In the genomic region with DNA sequence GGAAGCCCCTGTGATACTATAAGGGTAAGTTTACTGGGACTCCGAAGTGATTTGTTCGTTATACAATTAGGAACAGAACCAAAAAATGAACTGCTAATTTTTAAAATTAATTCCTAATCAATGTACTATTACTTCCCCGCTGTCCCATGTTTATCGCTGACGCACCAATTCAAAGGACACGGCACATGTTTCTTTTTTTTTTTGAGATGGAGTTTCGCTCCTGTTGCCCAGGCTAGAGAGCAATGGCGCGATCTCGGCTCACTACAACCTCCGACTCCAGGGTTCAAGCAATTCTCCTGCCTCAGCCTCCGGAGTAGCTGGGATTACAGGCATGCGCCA, we compare ENCODE assay signal across 8 cellular contexts. TPM values are rescaled to one million over a fixed set of nuclear protein-coding genes. Genes with fewer than 3 reads are reported as not detected.
DNase-seq lines count a peak whose midpoint lies in the region; ATAC-seq and TF ChIP-seq lines count a peak whose summit lies in the region.

No MANE protein-coding gene starts in this region.

- ATAC-seq in DND-41 (ENCODE audit: insufficient read depth, low read depth), result no peak
- ATAC-seq in HG03521 (IDR thresholded peaks at IDR 0.05; ENCODE audit: unreplicated experiment), result no peak
- ATAC-seq in HG02981 (IDR thresholded peaks at IDR 0.05; ENCODE audit: unreplicated experiment), result no peak
- no peak for ATAC-seq in HG02798 (IDR thresholded peaks at IDR 0.05; ENCODE audit: poor library complexity, unreplicated experiment)

- H3K4me1 ChIP-seq in DND-41 (ENCODE audit: insufficient read depth, low read length) (peaks cover 26% of the 10 kb centered on the region), SJSA1 (replicated peaks) (peaks cover 6% of the 10 kb centered on the region), esophagus muscularis mucosa (peaks cover 9 to 20% (median 18%) of the 10 kb centered on the region in 4 donors), trophoblast cell (ENCODE audit: control insufficient read depth in 1 of 2, insufficient read depth in 2 of 2, low read length in 2 of 2) (peaks cover 0 to 3% of the 10 kb centered on the region in 2 experiments)

- H3K23ac ChIP-seq in trophoblast cell (ENCODE audit: low read length), result no peak overlapping the region

- no peak overlapping the region for H2BK5ac ChIP-seq in trophoblast cell (ENCODE audit: low read depth, low read length, poor library complexity)

- H3K27ac ChIP-seq in DND-41 (ENCODE audit: low read length), result peak overlapping the region; percentile 95
- peak overlapping the region; percentile 94 for H3K27ac ChIP-seq in SJSA1
- peak overlapping the region; percentile 97 to 100 (median 98) for H3K27ac ChIP-seq in esophagus muscularis mucosa (replicated peaks in 1 of 4)
- H3K27ac ChIP-seq in trophoblast cell (ENCODE audit: low read depth, low read length), result peak overlapping the region; percentile 96

- H3K9ac ChIP-seq in DND-41 (ENCODE audit: low read depth, low read length) (peak overlapping the region; percentile 88), trophoblast cell (ENCODE audit: low read length) (no peak overlapping the region)

- WGBS in esophagus muscularis mucosa, result 82% methylated on average over 13 of the region's 13 CpGs
- no CpG with 5 or more reads among the region's 13 CpGs for WGBS in trophoblast cell (ENCODE audit: extremely low coverage, insufficient coverage, insufficient read length)

- H3K4me3 ChIP-seq in DND-41 (ENCODE audit: low read depth in 1 of 2, low read length in 2 of 2), result peak overlapping the region; percentile 22 to 75; a peak in 3 of 4 replicates
- peak overlapping the region; percentile 70 for H3K4me3 ChIP-seq in SJSA1
- peak overlapping the region; percentile 75 to 92 (median 78) for H3K4me3 ChIP-seq in esophagus muscularis mucosa
- H3K4me3 ChIP-seq in trophoblast cell (ENCODE audit: low read depth, low read length), result peak overlapping the region; percentile 61

- H3K79me1 ChIP-seq in trophoblast cell (ENCODE audit: low read length), result peaks cover 10% of the 10 kb centered on the region

- H4K8ac ChIP-seq in trophoblast cell (ENCODE audit: low read depth, low read length), result peak overlapping the region; percentile 73

- no peak overlapping the region for H3K14ac ChIP-seq in trophoblast cell (ENCODE audit: low read length)

- no peak overlapping the region for H2AK5ac ChIP-seq in trophoblast cell (ENCODE audit: low read length)

- TF ChIP-seq CTCF in DND-41 (IDR thresholded peaks at IDR 0.05; ENCODE audit: borderline replicate concordance, extremely low read depth, low read length, poor library complexity, severe bottlenecking) (no peak), esophagus muscularis mucosa (IDR thresholded peaks at IDR 0.05) (no peak)

- no peak for TF ChIP-seq POLR2A in esophagus muscularis mucosa (IDR thresholded peaks at IDR 0.05; ENCODE audit: low read depth)

- no peak overlapping the region for H2BK120ac ChIP-seq in trophoblast cell (ENCODE audit: insufficient read depth, low read length, poor library complexity)

- H2AFZ ChIP-seq in DND-41 (ENCODE audit: low read depth, low read length) (peak overlapping the region; percentile 53), trophoblast cell (ENCODE audit: insufficient read depth, low read length, poor library complexity) (no peak overlapping the region)

- H4K12ac ChIP-seq in trophoblast cell (ENCODE audit: low read depth, low read length), result peak overlapping the region; percentile 43

- TF ChIP-seq EP300 in esophagus muscularis mucosa (IDR thresholded peaks at IDR 0.05), result no peak

- DNase-seq in DND-41 (no peak), SJSA1 (ENCODE audit: low read depth in 1 of 2, low spot score in 2 of 2) (no peak), esophagus muscularis mucosa (ENCODE audit: extremely low spot score) (no peak), trophoblast cell (no peak), GM03348 (ENCODE audit: low spot score) (no peak)

- H3K36me3 ChIP-seq in DND-41 (ENCODE audit: insufficient read depth, low read length) (peaks cover 4% of the 10 kb centered on the region; the same call in 1 of the 2 replicates), SJSA1 (peaks cover 3% of the 10 kb centered on the region; the same call in 1 of the 2 replicates), esophagus muscularis mucosa (no peaks in the 10 kb centered on the region), trophoblast cell (ENCODE audit: control insufficient read depth in 1 of 2, insufficient read depth in 2 of 2, low read length in 2 of 2) (no peaks in the 10 kb centered on the region)

- no peak overlapping the region for H3K4ac ChIP-seq in trophoblast cell (ENCODE audit: low read depth, low read length)

- H2BK12ac ChIP-seq in trophoblast cell (ENCODE audit: low read length), result no peak overlapping the region

- H3K9me3 ChIP-seq in DND-41 (ENCODE audit: insufficient read depth, low read length, severe bottlenecking), result no peaks in the 10 kb centered on the region
- H3K9me3 ChIP-seq in SJSA1 (replicated peaks), result 0 out of 2 replicates have a peak, but pooled peaks cover 2% of the 10 kb centered on the region
- H3K9me3 ChIP-seq in esophagus muscularis mucosa, result peaks cover 0 to 8% (median 2%) of the 10 kb centered on the region in 4 donors
- H3K9me3 ChIP-seq in trophoblast cell (ENCODE audit: insufficient read depth, low read depth, low read length), result no peaks in the 10 kb centered on the region

- no peaks in the 10 kb centered on the region for H3K27me3 ChIP-seq in DND-41 (ENCODE audit: insufficient read depth, low read length, poor library complexity)
- H3K27me3 ChIP-seq in SJSA1 (replicated peaks), result no peaks in the 10 kb centered on the region
- H3K27me3 ChIP-seq in esophagus muscularis mucosa, result no peaks in the 10 kb centered on the region
- no peaks in the 10 kb centered on the region for H3K27me3 ChIP-seq in trophoblast cell (ENCODE audit: insufficient read depth, low read length)

- H3K4me2 ChIP-seq in DND-41 (ENCODE audit: insufficient read depth, low read length), result peak overlapping the region; percentile 82
- peak overlapping the region; percentile 38 for H3K4me2 ChIP-seq in trophoblast cell (ENCODE audit: low read length)

- intact Hi-C loops in esophagus muscularis mucosa (cut with DNase I), result no loop called here

- peak overlapping the region; percentile 54 for H4K91ac ChIP-seq in trophoblast cell (ENCODE audit: low read depth, low read length)

- H4K20me1 ChIP-seq in DND-41 (ENCODE audit: insufficient read depth, low read length), result no peaks in the 10 kb centered on the region

- no peak overlapping the region for H3K18ac ChIP-seq in trophoblast cell (ENCODE audit: low read length)

- H3K79me2 ChIP-seq in DND-41 (ENCODE audit: insufficient read depth, low read length), result peaks cover 33% of the 10 kb centered on the region
- peaks cover 3% of the 10 kb centered on the region for H3K79me2 ChIP-seq in trophoblast cell (ENCODE audit: control insufficient read depth, insufficient read depth, low read length, poor library complexity)

RNA-seq across cellular contexts. Expression of a gene that starts 1.5 kb away (rescaled TPM):
- total RNA-seq in SJSA1 (2014; rRNA removed; shearing (Covaris generic)), result 9.8 and 13.6 TPM in 2 replicates
- 10 to 100 TPM; 17.4 to 26.4 (median 19.7) TPM for total RNA-seq in esophagus muscularis mucosa
- 27.6 and 28.9 TPM in 2 replicates for polyA plus RNA-seq in trophoblast cell (2013)

RNA-seq across cellular contexts. Expression of a gene that starts 20.0 kb away (rescaled TPM):
- total RNA-seq in SJSA1 (2014; rRNA removed; shearing (Covaris generic)), result 66.4 and 68.2 TPM in 2 replicates
- total RNA-seq in esophagus muscularis mucosa, result 10 to 100 TPM; 56.0 to 63.7 (median 58.3) TPM
- polyA plus RNA-seq in trophoblast cell (2013), result 55.6 and 55.7 TPM in 2 replicates
